1 cellular context compared by ENCODE assay signal in the genomic region with DNA sequence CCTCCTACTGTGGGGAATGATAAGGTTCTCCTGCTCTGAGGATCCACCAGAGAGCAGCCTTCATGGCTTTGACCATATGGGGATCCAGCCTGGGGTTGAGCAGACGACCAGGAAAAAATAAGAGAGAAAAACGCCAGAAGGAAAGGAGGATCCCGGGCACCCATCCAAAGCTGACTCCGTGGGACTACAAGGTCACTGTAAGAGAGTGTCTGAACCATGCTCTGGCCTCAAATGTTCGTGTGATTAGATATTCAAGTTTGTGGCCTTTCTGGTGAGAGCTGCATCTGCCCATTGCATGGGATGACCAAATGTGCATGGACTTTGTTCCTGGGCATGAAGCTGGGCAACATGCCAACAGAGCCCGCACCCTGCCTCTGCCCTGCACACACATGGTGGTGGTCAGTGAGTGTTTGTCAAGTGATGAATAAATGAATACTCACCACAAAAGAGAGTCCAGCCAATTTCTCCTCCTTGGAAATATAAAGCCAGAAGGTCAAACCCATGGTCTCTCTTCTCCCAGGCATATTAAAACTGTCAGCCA.
TF ChIP-seq lines count a peak whose summit lies in the region.

No MANE protein-coding gene starts in this region.

TF ChIP-seq in HepG2, 621 proteins besides CTCF, POLR2A, EP300 and RAD21 (continued from another document):
- TF ChIP-seq ZNF629 (CRISPR knock-in tag; conservative IDR thresholded peaks at IDR 0.05) = peak; percentile 38; the same call in 1 of the 2 replicates
